8 cellular contexts compared by ENCODE assay signal in the genomic region with DNA sequence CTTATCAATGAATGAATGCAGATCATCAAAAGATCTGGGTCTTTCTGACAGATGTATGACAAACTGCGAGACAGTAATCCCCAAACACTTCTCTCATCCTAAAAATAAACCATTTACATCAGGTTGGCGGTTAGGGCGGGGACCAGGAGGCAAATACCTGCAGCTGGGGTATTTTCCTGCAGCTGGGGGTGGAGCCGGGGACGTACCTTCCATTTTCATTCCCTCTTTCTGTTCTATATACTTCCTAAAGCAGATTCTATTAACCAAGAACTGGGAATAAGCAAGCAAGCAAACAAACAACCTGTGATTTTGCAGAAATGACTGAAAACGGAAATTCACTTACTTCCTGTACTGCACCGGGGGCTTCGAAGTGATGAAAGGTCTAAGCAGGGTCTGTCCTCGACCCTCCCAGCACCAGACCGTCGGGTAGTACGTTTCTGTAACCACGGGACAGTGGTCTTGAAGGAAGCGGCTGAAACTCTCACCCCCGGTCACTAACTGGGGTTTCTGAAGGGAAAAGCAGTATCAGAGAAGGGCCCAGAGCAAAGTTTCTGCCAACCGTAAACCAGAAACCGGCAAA. TPM values are rescaled to one million over a fixed set of nuclear protein-coding genes. Genes with fewer than 3 reads are reported as not detected.
A peak's percentile ranks its signal among the peaks of the same experiment; 100 is the strongest.
DNase-seq lines count a peak whose midpoint lies in the region; ATAC-seq and TF ChIP-seq lines count a peak whose summit lies in the region.

No MANE protein-coding gene starts in this region.

- no peak for DNase-seq in right atrium auricular region (ENCODE audit: low spot score)
- no peak for DNase-seq in Right ventricle myocardium superior
- peak; percentile 68 for DNase-seq in NCI-H146 treated with DMSO at 0.1 percent for 48 hours (lab: John Stamatoyannopoulos, UW; ENCODE audit: unreplicated experiment)
- DNase-seq in activated naive CD4-positive, alpha-beta T cell treated with anti-CD3 and anti-CD28 coated beads, Interleukin-2, amount 50 U/mL, for 72 hours (ENCODE audit: low spot score in 2 of 2), result peak in 1 of 2 donors; percentile 19
- DNase-seq in iPS-NIHi11 (ENCODE audit: low spot score), result peak; percentile 17
- peak; percentile 18 for DNase-seq in stimulated activated CD4-positive, alpha-beta T cell treated with anti-CD3 and anti-CD28 coated beads, Interleukin-4, amount 100 ng/mL, for 1 hour
- DNase-seq in NCI-H2107 treated with DMSO at 0.1 percent for 48 hours (lab: John Stamatoyannopoulos, UW; ENCODE audit: unreplicated experiment), result no peak
- DNase-seq in foreskin melanocyte, result no peak

- H3K27ac ChIP-seq in right atrium auricular region, result peak overlapping the region; percentile 89 to 96

- H3K27ac Mint-ChIP-seq in activated naive CD4-positive, alpha-beta T cell treated with anti-CD3 and anti-CD28 coated beads, Interleukin-2, amount 50 U/mL, for 72 hours, result peak overlapping the region; percentile 91 to 93

- no peak for TF ChIP-seq CTCF in right atrium auricular region (IDR thresholded peaks at IDR 0.05)

- H3K4me1 ChIP-seq in right atrium auricular region, result peaks cover 0 to 17% of the 10 kb centered on the region in 2 donors

- H3K9me3 Mint-ChIP-seq in activated naive CD4-positive, alpha-beta T cell treated with anti-CD3 and anti-CD28 coated beads, Interleukin-2, amount 50 U/mL, for 72 hours, result no peaks in the 10 kb centered on the region

- H3K36me3 ChIP-seq in right atrium auricular region, result no peaks in the 10 kb centered on the region

- intact Hi-C loops in Right ventricle myocardium superior (cut with DNase I), result no loop called here

- no peaks in the 10 kb centered on the region for H3K9me3 ChIP-seq in right atrium auricular region

- peaks cover 12 to 21% of the 10 kb centered on the region in 2 donors for H3K36me3 Mint-ChIP-seq in activated naive CD4-positive, alpha-beta T cell treated with anti-CD3 and anti-CD28 coated beads, Interleukin-2, amount 50 U/mL, for 72 hours

- no peak for ATAC-seq in Right ventricle myocardium superior (ENCODE audit: poor library complexity)
- ATAC-seq in activated naive CD4-positive, alpha-beta T cell treated with anti-CD3 and anti-CD28 coated beads, Interleukin-2, amount 50 U/mL, for 72 hours, result peak in 1 of 2 donors; percentile 46

- H3K27me3 ChIP-seq in right atrium auricular region, result no peaks in the 10 kb centered on the region

- H3K4me3 ChIP-seq in right atrium auricular region, result peak overlapping the region; percentile 86 to 91

RNA-seq across cellular contexts. Expression of a gene that starts 1.2 kb away (rescaled TPM):
- total RNA-seq in right atrium auricular region, result 1 to 10 TPM; 2.0 to 8.4 TPM
- 5.0 TPM for total RNA-seq in Right ventricle myocardium superior
- 10 to 100 TPM; 19.9 to 39.7 TPM for total RNA-seq in activated naive CD4-positive, alpha-beta T cell treated with anti-CD3 and anti-CD28 coated beads, Interleukin-2, amount 50 U/mL, for 72 hours

RNA-seq across cellular contexts. Expression of a gene that starts 37.3 kb away (rescaled TPM):
- total RNA-seq in right atrium auricular region (10 to 100 TPM; 16.7 to 20.8 TPM), Right ventricle myocardium superior (16.5 TPM)
- total RNA-seq in activated naive CD4-positive, alpha-beta T cell treated with anti-CD3 and anti-CD28 coated beads, Interleukin-2, amount 50 U/mL, for 72 hours, result 10 to 100 TPM; 32.5 to 43.7 TPM

Comparison
In these comparisons a context has a peak if more than half of its experiments do, and no peak if none do; other contexts are left out.
1. DNase-seq: peak in NCI-H146 treated with DMSO at 0.1 percent for 48 hours (single experiment), iPS-NIHi11 (single experiment) and stimulated activated CD4-positive, alpha-beta T cell treated with anti-CD3 and anti-CD28 coated beads, Interleukin-4, amount 100 ng/mL, for 1 hour (single experiment); none in right atrium auricular region (single experiment), Right ventricle myocardium superior (single experiment), NCI-H2107 treated with DMSO at 0.1 percent for 48 hours (single experiment) and foreskin melanocyte (single experiment).